Comparison of ENCODE assay signal across 12 cellular contexts in the genomic region with DNA sequence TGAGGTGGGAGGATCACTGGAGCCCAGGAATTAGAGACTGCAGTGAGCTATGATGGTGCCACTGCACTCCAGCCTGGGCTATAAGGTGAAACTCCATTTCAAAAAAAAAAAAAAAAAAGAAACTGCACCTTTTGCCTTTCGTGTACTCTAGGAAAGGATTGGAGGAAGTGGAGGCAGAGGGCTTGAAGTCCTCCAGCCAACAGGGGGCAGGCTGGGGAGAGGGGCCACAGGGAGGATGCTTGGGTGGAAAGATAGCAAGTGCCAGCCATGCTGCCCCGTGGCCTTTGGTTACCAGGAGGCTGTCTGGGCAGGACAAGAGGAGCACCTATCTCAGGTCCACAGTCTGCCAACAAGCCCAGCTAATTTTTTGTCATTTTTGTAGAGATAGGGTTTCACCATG. TPM values are rescaled to one million over a fixed set of nuclear protein-coding genes. Genes with fewer than 3 reads are reported as not detected.
"Had no signal": no experiment of that assay in that cellular context is flagged by ENCODE, and none has a peak within 500 bp of the region (broad histone marks: within the 10 kb centered on the region; RNA-seq: fewer than 3 reads in every experiment).

No MANE protein-coding gene starts in this region.

RNA-seq across cellular contexts. Expression of gene SPDYE1, which starts 14.0 kb away (rescaled TPM):
- total RNA-seq: activated CD4-positive, alpha-beta T cell treated with anti-CD3 and anti-CD28 coated beads, Interleukin-2, amount 10 ng/mL, durations not matched to agents 24 days and 14 days; activated naive CD4-positive, alpha-beta T cell treated with anti-CD3 and anti-CD28 coated beads for 36 hours; activated naive CD4-positive, alpha-beta T cell treated with anti-CD3 and anti-CD28 coated beads, Interleukin-2, amount 50 U/mL, for 72 hours; activated T-cell treated with anti-CD3 and anti-CD28 coated beads, Interleukin-2, amount 50 U/mL, for 4 hours; activated T-helper 1 cell treated with anti-CD3 and anti-CD28 coated beads, Interleukin-12 subunit alpha, Interleukin-12 subunit beta, Interleukin-2, Interleukin-4 antibody, amounts not matched to agents 30 ng/mL and 10 ng/mL and 1 ng/mL, durations not matched to agents 14 hours and 24 hours and 36 hours; astrocyte; colonic mucosa; NCI-H460; Peyer's patch; SJSA1 had no signal
- polyA plus RNA-seq: adrenal gland, SK-N-SH had no signal
